In genomic region chr3:111913163-111913763, GRCh38 we compare ENCODE assay signal across 2 cellular contexts.
TF ChIP-seq lines count a peak whose summit lies in the region.

No MANE protein-coding gene starts in this region.

TF ChIP-seq in HCT116, 20 proteins besides CTCF, POLR2A, EP300 and RAD21 (continued from another document):
- TF ChIP-seq ZBTB33 (IDR thresholded peaks at IDR 0.05; ENCODE audit: extremely low read depth, insufficient replicate concordance, low read length) (no peak), ATF3 (IDR thresholded peaks at IDR 0.05) (no peak)

TF ChIP-seq in WTC11, 78 proteins besides CTCF, POLR2A, EP300 and RAD21 (continued from another document):
- TF ChIP-seq ZSCAN18 (CRISPR knock-in tag; IDR thresholded peaks at IDR 0.05): no peak
- no peak for TF ChIP-seq ZNF425 (CRISPR knock-in tag; conservative IDR thresholded peaks at IDR 0.05)
- TF ChIP-seq CDX4 (CRISPR knock-in tag; IDR thresholded peaks at IDR 0.05; ENCODE audit: borderline replicate concordance): no peak
